Comparison of ENCODE assay signal across 8 cellular contexts in the genomic region with DNA sequence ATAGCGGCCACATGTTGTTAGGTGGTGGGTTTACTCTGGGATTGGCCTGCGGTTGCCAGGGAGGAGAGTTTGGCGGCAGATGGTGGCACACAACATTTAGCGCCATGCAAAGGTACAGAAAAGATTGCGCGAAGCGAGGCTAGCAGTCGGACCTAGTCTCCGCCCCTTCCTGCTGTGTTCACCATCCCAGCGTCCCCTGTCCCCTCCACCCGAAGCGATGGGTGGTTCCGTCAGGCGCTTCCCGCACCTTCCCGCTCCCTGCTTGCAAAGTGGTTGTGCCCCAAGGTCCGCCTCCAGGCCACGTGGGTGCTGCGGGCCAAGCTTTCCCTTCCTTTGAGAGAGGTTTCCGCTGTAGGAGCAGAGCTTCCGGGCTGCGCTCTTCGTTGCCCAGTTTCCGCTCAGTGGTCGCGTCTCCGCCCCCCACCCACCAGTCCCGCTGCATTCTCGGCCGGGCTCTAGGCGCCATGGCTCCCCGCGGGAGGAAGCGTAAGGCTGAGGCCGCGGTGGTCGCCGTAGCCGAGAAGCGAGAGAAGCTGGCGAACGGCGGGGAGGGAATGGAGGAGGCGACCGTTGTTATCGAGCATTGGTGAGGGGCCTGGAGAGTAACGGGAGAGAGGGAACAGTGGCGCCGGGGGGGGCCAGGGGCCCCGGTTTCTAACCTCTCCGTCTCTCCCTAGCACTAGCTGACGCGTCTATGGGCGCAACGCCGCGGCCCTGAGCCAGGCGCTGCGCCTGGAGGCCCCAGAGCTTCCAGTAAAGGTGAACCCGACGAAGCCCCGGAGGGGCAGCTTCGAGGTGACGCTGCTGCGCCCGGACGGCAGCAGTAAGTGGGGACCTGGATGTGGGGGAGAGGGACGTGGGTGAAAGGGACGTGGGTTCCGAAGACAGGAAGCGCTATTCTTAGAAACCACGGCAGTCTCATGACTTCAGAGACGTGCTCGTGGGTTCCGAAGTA. TPM values are rescaled to one million over a fixed set of nuclear protein-coding genes. Genes with fewer than 3 reads are reported as not detected.
DNase-seq lines count a peak whose midpoint lies in the region; ATAC-seq and TF ChIP-seq lines count a peak whose summit lies in the region.

A gene with protein sequence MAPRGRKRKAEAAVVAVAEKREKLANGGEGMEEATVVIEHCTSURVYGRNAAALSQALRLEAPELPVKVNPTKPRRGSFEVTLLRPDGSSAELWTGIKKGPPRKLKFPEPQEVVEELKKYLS (plus strand): TSS at position 360 of the 955 bp plus-strand sequence. CDS start 105 bp downstream, at position 465.

- ATAC-seq in GM19324 (IDR thresholded peaks at IDR 0.05; ENCODE audit: low FRiP score, unreplicated experiment) (peak; percentile 93), HG03469 (IDR thresholded peaks at IDR 0.05; ENCODE audit: unreplicated experiment) (peak; percentile 83), left colon (peak; percentile 96)

- DNase-seq in BJ (ENCODE audit: low read depth) (peak; percentile 82), NCI-H526 treated with DMSO at 0.1 percent for 48 hours (lab: John Stamatoyannopoulos, UW) (peak; percentile 96), cortex of kidney (lab: John Stamatoyannopoulos, UW) (peak; percentile 24), left colon (peak; percentile 94 to 98)
- DNase-seq in activated CD4-positive, alpha-beta T cell treated with anti-CD3 and anti-CD28 coated beads, Interleukin-2, amount 10 ng/mL, durations not matched to agents 7 days and 5 days, result peak; percentile 97
- peak; percentile 98 for DNase-seq in stimulated activated CD4-positive, alpha-beta T cell treated with anti-CD3 and anti-CD28 coated beads, Interleukin-1b, Interleukin-23, amount 100 ng/mL, for 48 hours

- POLR2A ChIA-PET in BJ (lab: Charles Lee), result interaction anchor here (0.6 to 1.3 kb wide), 5 partner anchors 24 to 805 kb away, joined by 3 to 6 read pairs (median 3); a partner anchor contains a TSS
- POLR2A ChIA-PET in activated CD4-positive, alpha-beta T cell treated with anti-CD3 and anti-CD28 coated beads, Interleukin-2, amount 10 ng/mL, durations not matched to agents 7 days and 5 days (lab: Charles Lee), result interaction anchor here (1.0 to 1.1 kb wide), 4 partner anchors 29 to 82 kb away, joined by 3 to 4 read pairs (median 4); a partner anchor contains a TSS

- peaks cover 41% of the 10 kb centered on the region for H3K4me1 Mint-ChIP-seq in activated CD4-positive, alpha-beta T cell treated with anti-CD3 and anti-CD28 coated beads, Interleukin-2, amount 10 ng/mL, durations not matched to agents 7 days and 5 days

- TF ChIP-seq CTCF in BJ (IDR thresholded peaks at IDR 0.05; ENCODE audit: insufficient read depth, low read depth, low read length), result no peak

- no peaks in the 10 kb centered on the region for H3K27me3 Mint-ChIP-seq in activated CD4-positive, alpha-beta T cell treated with anti-CD3 and anti-CD28 coated beads, Interleukin-2, amount 10 ng/mL, durations not matched to agents 7 days and 5 days

- intact Hi-C loops in left colon (cut with DNase I, micrococcal nuclease), result loop anchor here in 1 of 2 donors (5.0 kb wide), 1 partner anchor 61 kb away; no protein-coding TSS in a partner anchor

- CTCF ChIA-PET in BJ (lab: Yijun Ruan, JAX), result interaction anchor here (0.5 to 1.5 kb wide), 4 partner anchors 14 to 59 kb away, joined by 3 to 9 read pairs (median 3); a partner anchor contains a TSS
- CTCF ChIA-PET in activated CD4-positive, alpha-beta T cell treated with anti-CD3 and anti-CD28 coated beads, Interleukin-2, amount 10 ng/mL, durations not matched to agents 7 days and 5 days (lab: Charles Lee), result interaction anchor here (0.6 to 2.8 kb wide), 7 partner anchors 13 to 420 kb away, joined by 3 to 13 read pairs (median 4); no protein-coding TSS in a partner anchor

- no peaks in the 10 kb centered on the region for H3K27me3 ChIP-seq in BJ (ENCODE audit: control insufficient read depth, insufficient read depth, low read length)

- H3K4me3 ChIP-seq in BJ (ENCODE audit: low read depth, low read length), result peak within 1 kb of the TSS; percentile 84

- peaks cover 56% of the 10 kb centered on the region for H3K36me3 Mint-ChIP-seq in activated CD4-positive, alpha-beta T cell treated with anti-CD3 and anti-CD28 coated beads, Interleukin-2, amount 10 ng/mL, durations not matched to agents 7 days and 5 days (ENCODE audit: low read depth)

- peak within 1 kb of the TSS; percentile 94 for H3K27ac Mint-ChIP-seq in activated CD4-positive, alpha-beta T cell treated with anti-CD3 and anti-CD28 coated beads, Interleukin-2, amount 10 ng/mL, durations not matched to agents 7 days and 5 days

- peak within 1 kb of the TSS; percentile 98 for H3K4me3 Mint-ChIP-seq in activated CD4-positive, alpha-beta T cell treated with anti-CD3 and anti-CD28 coated beads, Interleukin-2, amount 10 ng/mL, durations not matched to agents 7 days and 5 days

- no peaks in the 10 kb centered on the region for H3K9me3 Mint-ChIP-seq in activated CD4-positive, alpha-beta T cell treated with anti-CD3 and anti-CD28 coated beads, Interleukin-2, amount 10 ng/mL, durations not matched to agents 7 days and 5 days

- peaks cover 17% of the 10 kb centered on the region for H3K36me3 ChIP-seq in BJ (ENCODE audit: control insufficient read depth, insufficient read depth, low read length)

RNA-seq across cellular contexts. Expression of the gene that starts here (rescaled TPM):
- polyA plus RNA-seq in BJ (2011; rRNA removed), result 50.7 and 68.3 TPM in 2 replicates
- polyA minus RNA-seq in BJ (2011; rRNA and poly(A)+ RNA removed), result 7.5 and 10.4 TPM in 2 replicates
- 100 to 1,000 TPM; 129 to 181 TPM for total RNA-seq in activated CD4-positive, alpha-beta T cell treated with anti-CD3 and anti-CD28 coated beads, Interleukin-2, amount 10 ng/mL, durations not matched to agents 7 days and 5 days
- 10 to 100 TPM; 64.0 to 77.4 TPM for total RNA-seq in left colon

Comparison
In these comparisons a context has a peak if more than half of its experiments do, and no peak if none do; other contexts are left out.
1. Peak in every context shown above with its lines: DNase-seq, ATAC-seq and H3K4me3 ChIP-seq.
2. DNase-seq: peak in every context shown above with its lines; median percentile 98 in stimulated activated CD4-positive, alpha-beta T cell treated with anti-CD3 and anti-CD28 coated beads, Interleukin-1b, Interleukin-23, amount 100 ng/mL, for 48 hours; 97 in activated CD4-positive, alpha-beta T cell treated with anti-CD3 and anti-CD28 coated beads, Interleukin-2, amount 10 ng/mL, durations not matched to agents 7 days and 5 days; 96 in NCI-H526 treated with DMSO at 0.1 percent for 48 hours; 96 in left colon; 82 in BJ; 24 in cortex of kidney.